In the genomic region with DNA sequence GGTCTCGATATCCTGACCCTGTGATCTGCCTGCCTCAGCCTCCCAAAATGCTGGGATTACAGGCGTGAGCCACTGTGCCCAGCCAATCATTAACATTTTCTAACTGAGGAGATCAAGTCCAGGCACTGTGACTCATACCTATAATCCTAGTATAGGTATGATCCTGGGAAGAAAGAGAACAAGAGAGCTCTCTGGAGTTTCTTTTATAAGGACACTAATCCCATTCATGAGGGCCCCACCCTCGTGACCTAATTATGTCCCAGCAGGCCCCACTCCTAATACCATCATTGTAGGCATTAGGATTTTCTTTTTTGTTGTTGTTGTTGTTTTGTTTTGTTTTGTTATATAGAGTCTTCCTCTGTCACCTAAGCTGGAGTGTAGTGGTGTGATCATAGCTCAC, we compare ENCODE assay signal across 40 cellular contexts.
"Had no signal": no experiment of that assay in that cellular context is flagged by ENCODE, and none has a peak within 500 bp of the region (broad histone marks: within the 10 kb centered on the region; RNA-seq: fewer than 3 reads in every experiment).

No MANE protein-coding gene starts in this region.

- H3K9me3 Mint-ChIP-seq: activated T-cell treated with anti-CD3 and anti-CD28 coated beads, Interleukin-2, amount 50 U/mL, for 4 hours; activated T-cell treated with anti-CD3 and anti-CD28 coated beads, Interleukin-2, amount 50 U/mL, for 72 hours; activated T-helper 17 cell treated with anti-CD3 and anti-CD28 coated beads, Interleukin-2, amount 50 U/mL, for 72 hours had no signal

- H3K4me1 Mint-ChIP-seq: activated naive CD4-positive, alpha-beta T cell treated with anti-CD3 and anti-CD28 coated beads, Interleukin-2, amount 10 ng/mL, durations not matched to agents 7 days and 5 days; activated naive CD4-positive, alpha-beta T cell treated with anti-CD3 and anti-CD28 coated beads, Interleukin-2, amount 50 U/mL, for 24 hours; activated naive CD8-positive, alpha-beta T cell treated with anti-CD3 and anti-CD28 coated beads for 36 hours; activated naive CD8-positive, alpha-beta T cell treated with anti-CD3 and anti-CD28 coated beads, Interleukin-2, amount 10 ng/mL, durations not matched to agents 7 days and 5 days; activated naive CD8-positive, alpha-beta T cell treated with anti-CD3 and anti-CD28 coated beads, Interleukin-2, amount 50 U/mL, for 24 hours; activated T-helper 17 cell treated with anti-CD3 and anti-CD28 coated beads, Interleukin-2, amount 50 U/mL, for 72 hours; central memory CD8-positive, alpha-beta T cell had no signal

- FAIRE-seq: astrocyte, bronchial epithelial cell had no signal

- ATAC-seq: activated naive CD4-positive, alpha-beta T cell treated with anti-CD3 and anti-CD28 coated beads, Interleukin-2, amount 50 U/mL, for 72 hours; activated naive CD8-positive, alpha-beta T cell treated with anti-CD3 and anti-CD28 coated beads, Interleukin-2, amount 50 U/mL, for 24 hours; activated T-cell treated with anti-CD3 and anti-CD28 coated beads, Interleukin-2, amount 50 U/mL, for 4 hours; activated T-cell treated with anti-CD3 and anti-CD28 coated beads, Interleukin-2, amount 50 U/mL, for 72 hours; activated T-helper 17 cell treated with anti-CD3 and anti-CD28 coated beads, Interleukin-2, amount 50 U/mL, for 72 hours; body of pancreas had no signal

- H3K4me3 ChIP-seq: adrenal gland, ascending aorta, body of pancreas, breast epithelium, cardiac muscle cell had no signal

- H3K4me1 ChIP-seq: adrenal gland, ascending aorta, body of pancreas, breast epithelium had no signal

- DNase-seq: activated effector memory CD4-positive, alpha-beta T cell treated with anti-CD3 and anti-CD28 coated beads, Interleukin-2, amount 50 U/mL, for 16 hours; activated effector memory CD4-positive, alpha-beta T cell treated with Interleukin-2 at 50 U/mL for 16 hours; activated gamma-delta T cell; activated gamma-delta T cell treated with Interleukin-2 at 50 U/mL for 16 hours; activated naive CD4-positive, alpha-beta T cell; activated naive CD4-positive, alpha-beta T cell treated with anti-CD3 and anti-CD28 coated beads for 36 hours; activated naive CD4-positive, alpha-beta T cell treated with anti-CD3 and anti-CD28 coated beads, Interleukin-2, amount 10 ng/mL, durations not matched to agents 7 days and 5 days; activated naive CD4-positive, alpha-beta T cell treated with anti-CD3 and anti-CD28 coated beads, Interleukin-2, amount 50 U/mL, for 16 hours; activated naive CD4-positive, alpha-beta T cell treated with Interleukin-2 at 50 U/mL for 16 hours; activated naive CD8-positive, alpha-beta T cell treated with anti-CD3 and anti-CD28 coated beads for 36 hours; activated naive CD8-positive, alpha-beta T cell treated with anti-CD3 and anti-CD28 coated beads, Interleukin-2, amount 10 ng/mL, durations not matched to agents 7 days and 5 days; activated naive CD8-positive, alpha-beta T cell treated with anti-CD3 and anti-CD28 coated beads, Interleukin-2, amount 50 U/mL, for 24 hours; activated T-cell treated with anti-CD3 and anti-CD28 coated beads, Interleukin-2, amount 50 U/mL, for 1 hour; activated T-cell treated with anti-CD3 and anti-CD28 coated beads, Interleukin-2, amount 50 U/mL, for 24 hours; activated T-cell treated with anti-CD3 and anti-CD28 coated beads, Interleukin-2, amount 50 U/mL, for 4 hours; activated T-cell treated with anti-CD3 and anti-CD28 coated beads, Interleukin-2, amount 50 U/mL, for 48 hours; activated T-cell treated with anti-CD3 and anti-CD28 coated beads, Interleukin-2, amount 50 U/mL, for 72 hours; adrenal gland; amniotic stem cell; amygdala; anterior cingulate cortex; aorta; body of pancreas; brain microvascular endothelial cell; caudate nucleus; central memory CD4-positive, alpha-beta T cell; cerebellar nuclear complex had no signal

- H3K36me3 Mint-ChIP-seq: activated naive CD4-positive, alpha-beta T cell treated with anti-CD3 and anti-CD28 coated beads, Interleukin-2, amount 10 ng/mL, durations not matched to agents 7 days and 5 days; activated naive CD4-positive, alpha-beta T cell treated with anti-CD3 and anti-CD28 coated beads, Interleukin-2, amount 50 U/mL, for 24 hours; activated naive CD8-positive, alpha-beta T cell; activated naive CD8-positive, alpha-beta T cell treated with anti-CD3 and anti-CD28 coated beads for 36 hours; activated naive CD8-positive, alpha-beta T cell treated with anti-CD3 and anti-CD28 coated beads, Interleukin-2, amount 10 ng/mL, durations not matched to agents 7 days and 5 days; brain had no signal

- H3K27ac Mint-ChIP-seq: activated naive CD4-positive, alpha-beta T cell treated with anti-CD3 and anti-CD28 coated beads for 36 hours; activated naive CD4-positive, alpha-beta T cell treated with anti-CD3 and anti-CD28 coated beads, Interleukin-2, amount 10 ng/mL, durations not matched to agents 7 days and 5 days; activated naive CD4-positive, alpha-beta T cell treated with anti-CD3 and anti-CD28 coated beads, Interleukin-2, amount 50 U/mL, for 24 hours; activated naive CD4-positive, alpha-beta T cell treated with anti-CD3 and anti-CD28 coated beads, Interleukin-2, amount 50 U/mL, for 72 hours; activated naive CD8-positive, alpha-beta T cell; activated naive CD8-positive, alpha-beta T cell treated with anti-CD3 and anti-CD28 coated beads for 36 hours; activated naive CD8-positive, alpha-beta T cell treated with anti-CD3 and anti-CD28 coated beads, Interleukin-2, amount 10 ng/mL, durations not matched to agents 7 days and 5 days; activated naive CD8-positive, alpha-beta T cell treated with anti-CD3 and anti-CD28 coated beads, Interleukin-2, amount 50 U/mL, for 24 hours; activated T-cell treated with anti-CD3 and anti-CD28 coated beads, Interleukin-2, amount 50 U/mL, for 24 hours; activated T-cell treated with anti-CD3 and anti-CD28 coated beads, Interleukin-2, amount 50 U/mL, for 72 hours; activated T-helper 1 cell treated with anti-CD3 and anti-CD28 coated beads, Interleukin-12 subunit alpha, Interleukin-12 subunit beta, Interleukin-2, Interleukin-4 antibody, amounts not matched to agents 30 ng/mL and 10 ng/mL and 1 ng/mL, durations not matched to agents 14 hours and 24 hours and 36 hours; activated T-helper 17 cell treated with anti-CD3 and anti-CD28 coated beads, Interleukin-2, amount 50 U/mL, for 72 hours; activated T-helper 2 cell treated with anti-CD3 and anti-CD28 coated beads, Interferon-gamma antibody, Interleukin-2, Interleukin-4, amounts not matched to agents 10 μg/mL and 5 μg/mL and 100 μg/mL, durations not matched to agents 14 hours and 24 hours and 36 hours; brain had no signal

- H3K9me3 ChIP-seq: adrenal gland, ascending aorta, body of pancreas had no signal

- H3K27ac ChIP-seq: adrenal gland, ascending aorta, body of pancreas, brain microvascular endothelial cell, breast epithelium, cardiac muscle cell had no signal

- H3K27me3 ChIP-seq: adrenal gland, ascending aorta, body of pancreas, brain microvascular endothelial cell, breast epithelium, cardiac muscle cell had no signal

- H3K4me3 Mint-ChIP-seq: activated naive CD4-positive, alpha-beta T cell treated with anti-CD3 and anti-CD28 coated beads for 36 hours; activated naive CD4-positive, alpha-beta T cell treated with anti-CD3 and anti-CD28 coated beads, Interleukin-2, amount 10 ng/mL, durations not matched to agents 7 days and 5 days; activated naive CD4-positive, alpha-beta T cell treated with anti-CD3 and anti-CD28 coated beads, Interleukin-2, amount 50 U/mL, for 24 hours; activated naive CD8-positive, alpha-beta T cell; activated naive CD8-positive, alpha-beta T cell treated with anti-CD3 and anti-CD28 coated beads for 36 hours; activated naive CD8-positive, alpha-beta T cell treated with anti-CD3 and anti-CD28 coated beads, Interleukin-2, amount 10 ng/mL, durations not matched to agents 7 days and 5 days; activated naive CD8-positive, alpha-beta T cell treated with anti-CD3 and anti-CD28 coated beads, Interleukin-2, amount 50 U/mL, for 24 hours; activated T-cell treated with anti-CD3 and anti-CD28 coated beads, Interleukin-2, amount 50 U/mL, for 24 hours; activated T-cell treated with anti-CD3 and anti-CD28 coated beads, Interleukin-2, amount 50 U/mL, for 4 hours; activated T-cell treated with anti-CD3 and anti-CD28 coated beads, Interleukin-2, amount 50 U/mL, for 72 hours; activated T-helper 1 cell treated with anti-CD3 and anti-CD28 coated beads, Interleukin-12 subunit alpha, Interleukin-12 subunit beta, Interleukin-2, Interleukin-4 antibody, amounts not matched to agents 30 ng/mL and 10 ng/mL and 1 ng/mL, durations not matched to agents 14 hours and 24 hours and 36 hours; activated T-helper 17 cell treated with anti-CD3 and anti-CD28 coated beads, Interleukin-2, amount 50 U/mL, for 72 hours; brain; central memory CD8-positive, alpha-beta T cell had no signal

- H3K36me3 ChIP-seq: adrenal gland, ascending aorta, brain microvascular endothelial cell, breast epithelium, cardiac muscle cell had no signal
